In genomic region chr22:40076702-40077645, GRCh38 we compare ENCODE assay signal across 16 cellular contexts.
A peak's percentile ranks its signal among the peaks of the same experiment; 100 is the strongest.
DNase-seq lines count a peak whose midpoint lies in the region; ATAC-seq and TF ChIP-seq lines count a peak whose summit lies in the region.
"Had no signal": no experiment of that assay in that cellular context is flagged by ENCODE, and none has a peak within 500 bp of the region (broad histone marks: within the 10 kb centered on the region; RNA-seq: fewer than 3 reads in every experiment).

No MANE protein-coding gene starts in this region.

- CTCF ChIA-PET in mammary epithelial cell (lab: Charles Lee; ENCODE audit: low non-redundant PET): no interaction called here
- CTCF ChIA-PET in T-cell (lab: Charles Lee): interaction anchor here (0.6 to 2.0 kb wide), 4 partner anchors 11 to 584 kb away, joined by 4 read pairs; no protein-coding TSS in a partner anchor

- peak in 2 of 4 experiments; percentile 26 to 60 for ATAC-seq in T-cell (replicated peaks in 1 of 4)
- ATAC-seq in stimulated activated naive CD8-positive, alpha-beta T cell treated with anti-CD3 and anti-CD28 coated beads, Interleukin-15, amount 100 ng/mL, for 72 hours: peak; percentile 37
- ATAC-seq: left ventricle myocardium superior had no signal

- H3K27me3 ChIP-seq in mammary epithelial cell (ENCODE audit: insufficient read depth, low read length) (no peaks in the 10 kb centered on the region), breast epithelium (no peaks in the 10 kb centered on the region), osteoblast (ENCODE audit: insufficient read depth, low read length) (no peaks in the 10 kb centered on the region)
- H3K27me3 ChIP-seq: esophagus muscularis mucosa had no signal

- H3K9ac ChIP-seq in mammary epithelial cell (ENCODE audit: insufficient read depth, low read length): no peak overlapping the region

- H3K79me2 ChIP-seq in mammary epithelial cell (ENCODE audit: insufficient read depth, low read length) (no peaks in the 10 kb centered on the region), osteoblast (ENCODE audit: insufficient read depth, low read length) (no peaks in the 10 kb centered on the region)

- H3K36me3 Mint-ChIP-seq in T-cell: peaks cover 7% of the 10 kb centered on the region
- H3K36me3 Mint-ChIP-seq: brain had no signal

- WGBS in mammary epithelial cell (ENCODE audit: low coverage, missing lambda C conversion rate): 48% methylated on average over 6 of the region's 8 CpGs

- H3K36me3 ChIP-seq in mammary epithelial cell (ENCODE audit: insufficient read depth, low read length) (no peaks in the 10 kb centered on the region), breast epithelium (no peaks in the 10 kb centered on the region), osteoblast (ENCODE audit: insufficient read depth, low read length) (no peaks in the 10 kb centered on the region)
- H3K36me3 ChIP-seq: esophagus muscularis mucosa, prostate gland had no signal

- H3K27ac Mint-ChIP-seq in T-cell: peak overlapping the region; percentile 49 to 69
- H3K27ac Mint-ChIP-seq in stimulated activated naive CD8-positive, alpha-beta T cell treated with anti-CD3 and anti-CD28 coated beads, Interleukin-15, amount 100 ng/mL, for 72 hours: peak overlapping the region; percentile 93 to 94
- H3K27ac Mint-ChIP-seq: type B pancreatic cell had no signal

- H3K4me1 Mint-ChIP-seq in T-cell: peaks cover 50 to 58% (median 53%) of the 10 kb centered on the region in 3 donors
- peaks cover 47% of the 10 kb centered on the region for H3K4me1 Mint-ChIP-seq in stimulated activated naive CD8-positive, alpha-beta T cell treated with anti-CD3 and anti-CD28 coated beads, Interleukin-15, amount 100 ng/mL, for 72 hours

- no peak overlapping the region for H2AFZ ChIP-seq in mammary epithelial cell (ENCODE audit: low read depth, low read length)
- no peak overlapping the region for H2AFZ ChIP-seq in osteoblast (ENCODE audit: low read length)

- in situ Hi-C loops in mammary epithelial cell (cut with MboI; ENCODE audit: low sequenced_read_pairs in 2 of 2): no loop called here

- TF ChIP-seq CTCF in mammary epithelial cell (conservative IDR thresholded peaks at IDR 0.05 in 1 of 2, IDR thresholded peaks at IDR 0.05 in 1 of 2; ENCODE audit: extremely low read depth in 1 of 2, insufficient read depth in 1 of 2, low read depth in 1 of 2, low read length in 2 of 2): no peak
- no peak for TF ChIP-seq CTCF in breast epithelium (IDR thresholded peaks at IDR 0.05)
- no peak for TF ChIP-seq CTCF in osteoblast (IDR thresholded peaks at IDR 0.05; ENCODE audit: extremely low read depth, low read depth, low read length)

- intact Hi-C loops in mammary epithelial cell (cut with micrococcal nuclease): no loop called here
- intact Hi-C loops in breast epithelium (cut with DNase I; ENCODE audit: low total_unique reads): no loop called here

- H3K27me3 Mint-ChIP-seq in T-cell: no peaks in the 10 kb centered on the region
- H3K27me3 Mint-ChIP-seq in stimulated activated naive CD8-positive, alpha-beta T cell treated with anti-CD3 and anti-CD28 coated beads, Interleukin-15, amount 100 ng/mL, for 72 hours: no peaks in the 10 kb centered on the region
- H3K27me3 Mint-ChIP-seq: brain, type B pancreatic cell had no signal

- POLR2A ChIA-PET in T-cell (lab: Charles Lee): interaction anchor here (0.6 to 1.1 kb wide), 2 partner anchors 11 to 255 kb away, joined by 3 read pairs; no protein-coding TSS in a partner anchor

- H3K4me2 ChIP-seq in mammary epithelial cell (ENCODE audit: insufficient read depth, low read depth, low read length) (peak overlapping the region; percentile 14), osteoblast (ENCODE audit: insufficient read depth, low read length) (no peak overlapping the region)

- TF ChIP-seq POLR2A in breast epithelium (IDR thresholded peaks at IDR 0.05): no peak

- no TSS peak for BruUV-seq in mammary epithelial cell (replicated peaks; lab: Mats Ljungman, UMichigan)

- H4K20me1 ChIP-seq in mammary epithelial cell (ENCODE audit: insufficient read depth, low read length) (no peaks in the 10 kb centered on the region), osteoblast (ENCODE audit: insufficient read depth, low read length) (peaks cover 15% of the 10 kb centered on the region)

- peak overlapping the region in 2 of 3 donors; percentile 36 to 66 for H3K4me3 Mint-ChIP-seq in T-cell
- peak overlapping the region; percentile 67 to 78 for H3K4me3 Mint-ChIP-seq in stimulated activated naive CD8-positive, alpha-beta T cell treated with anti-CD3 and anti-CD28 coated beads, Interleukin-15, amount 100 ng/mL, for 72 hours
- H3K4me3 Mint-ChIP-seq: brain, type B pancreatic cell had no signal

- H3K4me1 ChIP-seq in mammary epithelial cell (ENCODE audit: insufficient read depth, low read length): peaks cover 2% of the 10 kb centered on the region
- H3K4me1 ChIP-seq in breast epithelium: peaks cover 0 to 4% of the 10 kb centered on the region in 2 donors
- H3K4me1 ChIP-seq in osteoblast (ENCODE audit: insufficient read depth, low read length): peaks cover 6% of the 10 kb centered on the region

- dilution Hi-C loops in mammary epithelial cell (cut with HindIII; ENCODE audit: low sequenced_read_pairs): no loop called here

- no peaks in the 10 kb centered on the region for H3K9me3 Mint-ChIP-seq in T-cell
- H3K9me3 Mint-ChIP-seq in stimulated activated naive CD8-positive, alpha-beta T cell treated with anti-CD3 and anti-CD28 coated beads, Interleukin-15, amount 100 ng/mL, for 72 hours: no peaks in the 10 kb centered on the region
- H3K9me3 Mint-ChIP-seq: brain had no signal

- H3K27ac ChIP-seq in mammary epithelial cell (ENCODE audit: insufficient read depth, low read depth, low read length): no peak overlapping the region
- no peak overlapping the region for H3K27ac ChIP-seq in breast epithelium
- no peak overlapping the region for H3K27ac ChIP-seq in osteoblast (ENCODE audit: low read depth, low read length)
- H3K27ac ChIP-seq: C4-2B, esophagus muscularis mucosa, prostate gland had no signal

- H3K4me3 ChIP-seq in mammary epithelial cell (replicated peaks in 1 of 3; ENCODE audit: insufficient read depth in 1 of 3, low read depth in 2 of 3, low read length in 3 of 3) (no peak overlapping the region), breast epithelium (no peak overlapping the region), osteoblast (ENCODE audit: insufficient read depth, low read length) (no peak overlapping the region)
- H3K4me3 ChIP-seq: esophagus muscularis mucosa, prostate gland had no signal

- H3K9me3 ChIP-seq in mammary epithelial cell (replicated peaks; ENCODE audit: insufficient read depth, low read length) (no peaks in the 10 kb centered on the region), breast epithelium (no peaks in the 10 kb centered on the region), osteoblast (ENCODE audit: low read depth, low read length) (no peaks in the 10 kb centered on the region)
- H3K9me3 ChIP-seq: esophagus muscularis mucosa, prostate gland had no signal

- DNase-seq in mammary epithelial cell: peak; percentile 12
- no peak for DNase-seq in breast epithelium (ENCODE audit: low spot score in 2 of 2)
- no peak for DNase-seq in T-cell
- DNase-seq in fibroblast of gingiva (ENCODE audit: low read depth): peak; percentile 41
- no peak for DNase-seq in stimulated activated naive CD8-positive, alpha-beta T cell treated with anti-CD3 and anti-CD28 coated beads, Interleukin-15, amount 100 ng/mL, for 72 hours
- no peak for DNase-seq in SHP77 (lab: John Stamatoyannopoulos, UW)
- DNase-seq in stimulated activated CD4-positive, alpha-beta T cell treated with anti-CD3 and anti-CD28 coated beads, Interleukin-4, amount 100 ng/mL, for 1 hour: no peak
- no peak for DNase-seq in osteoblast (ENCODE audit: insufficient read length, low spot score, missing footprints)
- DNase-seq: activated CD4-positive, alpha-beta T cell treated with anti-CD3 and anti-CD28 coated beads for 1 hour; left ventricle myocardium superior; NCI-H187 treated with DMSO at 0.1 percent for 48 hours had no signal

Comparison
In these comparisons a context has a peak if more than half of its experiments do, and no peak if none do; other contexts are left out.
1. DNase-seq: peak in mammary epithelial cell (single experiment) and fibroblast of gingiva (single experiment); none in breast epithelium (0 of 2), T-cell (0 of 34), stimulated activated naive CD8-positive, alpha-beta T cell treated with anti-CD3 and anti-CD28 coated beads, Interleukin-15, amount 100 ng/mL, for 72 hours (0 of 2), SHP77 (0 of 2), stimulated activated CD4-positive, alpha-beta T cell treated with anti-CD3 and anti-CD28 coated beads, Interleukin-4, amount 100 ng/mL, for 1 hour (single experiment) and osteoblast (single experiment).